Comparison of ENCODE assay signal across 10 cellular contexts in genomic region chrX:77900688-77901087, GRCh38. TPM values are rescaled to one million over a fixed set of nuclear protein-coding genes. Genes with fewer than 3 reads are reported as not detected.
A peak's percentile ranks its signal among the peaks of the same experiment; 100 is the strongest.
DNase-seq lines count a peak whose midpoint lies in the region; ATAC-seq and TF ChIP-seq lines count a peak whose summit lies in the region.
"Had no signal": no experiment of that assay in that cellular context is flagged by ENCODE, and none has a peak within 500 bp of the region (broad histone marks: within the 10 kb centered on the region; RNA-seq: fewer than 3 reads in every experiment).

No MANE protein-coding gene starts in this region.

- H3K36me3 ChIP-seq in stomach smooth muscle (ENCODE audit: control insufficient read depth in 2 of 2, insufficient read depth in 2 of 2, low read length in 2 of 2), result no peaks in the 10 kb centered on the region

- no peak for TF ChIP-seq CTCF in WTC11 (IDR thresholded peaks at IDR 0.05)
- no peak for TF ChIP-seq CTCF in glutamatergic neuron (IDR thresholded peaks at IDR 0.05; ENCODE audit: partially characterized antibody, unreplicated experiment)

- peaks cover 27% of the 10 kb centered on the region for H3K36me3 Mint-ChIP-seq in activated CD4-positive, alpha-beta T cell treated with anti-CD3 and anti-CD28 coated beads, Interleukin-2, amount 10 ng/mL, durations not matched to agents 7 days and 5 days (ENCODE audit: low read depth)
- H3K36me3 Mint-ChIP-seq in WTC11 (peaks cover 34% of the 10 kb centered on the region), glutamatergic neuron (ENCODE audit: unreplicated experiment) (no peaks in the 10 kb centered on the region)

- ATAC-seq in WTC11 (no peak), HG02623 (IDR thresholded peaks at IDR 0.05; ENCODE audit: unreplicated experiment) (no peak), HG03432 (IDR thresholded peaks at IDR 0.05; ENCODE audit: unreplicated experiment) (no peak)

- peak overlapping the region in 1 of 2 donors; percentile 96 for H3K9ac ChIP-seq in stomach smooth muscle (ENCODE audit: low read length in 2 of 2)

- peak overlapping the region; percentile 88 to 93 for H3K4me3 ChIP-seq in stomach smooth muscle (ENCODE audit: low read length in 2 of 2)

- POLR2A ChIA-PET in activated CD4-positive, alpha-beta T cell treated with anti-CD3 and anti-CD28 coated beads, Interleukin-2, amount 10 ng/mL, durations not matched to agents 7 days and 5 days (lab: Charles Lee), result no interaction called here
- POLR2A ChIA-PET in WTC11 (lab: Charles Lee), result interaction anchor here (2.4 kb wide), 1 partner anchor 9 kb away, joined by 13 read pairs; the partner anchor contains the start of gene ATP7A

- H3K9me3 ChIP-seq in stomach smooth muscle (ENCODE audit: control insufficient read depth in 2 of 2, low read length in 2 of 2), result no peaks in the 10 kb centered on the region

- CTCF ChIA-PET in activated CD4-positive, alpha-beta T cell treated with anti-CD3 and anti-CD28 coated beads, Interleukin-2, amount 10 ng/mL, durations not matched to agents 7 days and 5 days (lab: Charles Lee), result interaction anchor here (0.7 to 3.9 kb wide), 3 partner anchors 11 to 1045 kb away, joined by 4 to 44 read pairs (median 9); partner anchors contain the start of gene ATP7A
- CTCF ChIA-PET in WTC11 (lab: Charles Lee), result no interaction called here

- no peak for DNase-seq in activated CD4-positive, alpha-beta T cell treated with anti-CD3 and anti-CD28 coated beads, Interleukin-2, amount 10 ng/mL, durations not matched to agents 7 days and 5 days
- DNase-seq in activated CD4-positive, alpha-beta T cell treated with anti-CD3 and anti-CD28 coated beads, Interleukin-2, amount 50 U/mL, for 48 hours, result no peak
- DNase-seq in WTC11 (ENCODE audit: low spot score) (no peak), glutamatergic neuron (no peak), KBM-7 (no peak)
- DNase-seq: cortex of kidney; stimulated activated naive CD4-positive, alpha-beta T cell had no signal

- H3K27ac ChIP-seq in stomach smooth muscle (ENCODE audit: low read length), result no peak overlapping the region

- peak overlapping the region; percentile 90 for H3K4me3 Mint-ChIP-seq in activated CD4-positive, alpha-beta T cell treated with anti-CD3 and anti-CD28 coated beads, Interleukin-2, amount 10 ng/mL, durations not matched to agents 7 days and 5 days
- peak overlapping the region; percentile 98 for H3K4me3 Mint-ChIP-seq in WTC11
- H3K4me3 Mint-ChIP-seq in glutamatergic neuron (ENCODE audit: unreplicated experiment), result peak overlapping the region; percentile 92

- no peaks in the 10 kb centered on the region for H3K27me3 ChIP-seq in stomach smooth muscle (ENCODE audit: control insufficient read depth in 1 of 2, insufficient read depth in 2 of 2, low read length in 2 of 2)

- H3K4me1 Mint-ChIP-seq in activated CD4-positive, alpha-beta T cell treated with anti-CD3 and anti-CD28 coated beads, Interleukin-2, amount 10 ng/mL, durations not matched to agents 7 days and 5 days, result peaks cover 21% of the 10 kb centered on the region
- H3K4me1 Mint-ChIP-seq in WTC11 (peaks cover 7% of the 10 kb centered on the region), glutamatergic neuron (ENCODE audit: low read depth, unreplicated experiment) (peaks cover 7% of the 10 kb centered on the region)

- peak overlapping the region; percentile 64 for H3K27ac Mint-ChIP-seq in activated CD4-positive, alpha-beta T cell treated with anti-CD3 and anti-CD28 coated beads, Interleukin-2, amount 10 ng/mL, durations not matched to agents 7 days and 5 days
- H3K27ac Mint-ChIP-seq in WTC11 (peak overlapping the region; percentile 19; the same call in 1 of the 2 replicates), glutamatergic neuron (ENCODE audit: unreplicated experiment) (peak overlapping the region; percentile 96)

- H3K9me3 Mint-ChIP-seq in activated CD4-positive, alpha-beta T cell treated with anti-CD3 and anti-CD28 coated beads, Interleukin-2, amount 10 ng/mL, durations not matched to agents 7 days and 5 days, result no peaks in the 10 kb centered on the region
- H3K9me3 Mint-ChIP-seq in WTC11 (no peaks in the 10 kb centered on the region), glutamatergic neuron (ENCODE audit: unreplicated experiment) (no peaks in the 10 kb centered on the region)

- in situ Hi-C loops in KBM-7 (cut with MboI; ENCODE audit: low pct_unique_long_range_greater_than_20kb, low sequenced_read_pairs), result no loop called here

- H3K4me1 ChIP-seq in stomach smooth muscle (ENCODE audit: control insufficient read depth, insufficient read depth, low read length), result no peaks in the 10 kb centered on the region

- no peaks in the 10 kb centered on the region for H3K27me3 Mint-ChIP-seq in activated CD4-positive, alpha-beta T cell treated with anti-CD3 and anti-CD28 coated beads, Interleukin-2, amount 10 ng/mL, durations not matched to agents 7 days and 5 days
- no peaks in the 10 kb centered on the region for H3K27me3 Mint-ChIP-seq in WTC11 (ENCODE audit: low read depth)
- no peaks in the 10 kb centered on the region for H3K27me3 Mint-ChIP-seq in glutamatergic neuron (ENCODE audit: unreplicated experiment)

TF ChIP-seq in WTC11, 78 proteins besides CTCF, POLR2A, EP300 and RAD21 (continues in another document):
- TF ChIP-seq STAT6 (CRISPR knock-in tag; conservative IDR thresholded peaks at IDR 0.05; ENCODE audit: low read depth) (no peak), IRF2 (CRISPR knock-in tag; IDR thresholded peaks at IDR 0.05; ENCODE audit: borderline replicate concordance, low read depth) (no peak), GTF2I (CRISPR knock-in tag; conservative IDR thresholded peaks at IDR 0.05) (no peak), CREM (CRISPR knock-in tag; IDR thresholded peaks at IDR 0.05) (no peak), IRF1 (CRISPR knock-in tag; IDR thresholded peaks at IDR 0.05) (no peak), MXD4 (CRISPR knock-in tag; IDR thresholded peaks at IDR 0.05; ENCODE audit: borderline replicate concordance) (no peak), GRHL2 (CRISPR knock-in tag; IDR thresholded peaks at IDR 0.05; ENCODE audit: insufficient replicate concordance, severe bottlenecking) (no peak), ZMAT4 (CRISPR knock-in tag; IDR thresholded peaks at IDR 0.05) (no peak), KAT7 (CRISPR knock-in tag; IDR thresholded peaks at IDR 0.05; ENCODE audit: borderline replicate concordance) (no peak)

RNA-seq across cellular contexts. Expression of gene COX7B, which starts 1.4 kb away (rescaled TPM):
- 100 to 1,000 TPM; 244 to 298 TPM for total RNA-seq in activated CD4-positive, alpha-beta T cell treated with anti-CD3 and anti-CD28 coated beads, Interleukin-2, amount 10 ng/mL, durations not matched to agents 7 days and 5 days
- total RNA-seq in WTC11 (2021) (280 to 285 TPM (median 281 TPM) in 3 replicates), glutamatergic neuron (ENCODE audit: unreplicated experiment) (188 TPM)

RNA-seq across cellular contexts. Expression of gene MAGT1, which starts 5.5 kb away (rescaled TPM):
- total RNA-seq in activated CD4-positive, alpha-beta T cell treated with anti-CD3 and anti-CD28 coated beads, Interleukin-2, amount 10 ng/mL, durations not matched to agents 7 days and 5 days, result 10 to 100 TPM; 51.4 to 51.7 TPM
- 32.2 to 37.1 TPM (median 33.6 TPM) in 3 replicates for total RNA-seq in WTC11 (2021)
- total RNA-seq in glutamatergic neuron (ENCODE audit: unreplicated experiment), result 8.6 TPM

RNA-seq across cellular contexts. Expression of gene ATP7A, which starts 9.8 kb away (rescaled TPM):
- total RNA-seq in activated CD4-positive, alpha-beta T cell treated with anti-CD3 and anti-CD28 coated beads, Interleukin-2, amount 10 ng/mL, durations not matched to agents 7 days and 5 days, result 10 to 100 TPM; 11.9 to 13.3 TPM
- total RNA-seq in WTC11 (2021), result 2.7 to 3.4 TPM (median 2.8 TPM) in 3 replicates
- 11.5 TPM for total RNA-seq in glutamatergic neuron (ENCODE audit: unreplicated experiment)

Comparison
In these comparisons a context has a peak if more than half of its experiments do, and no peak if none do; other contexts are left out.
1. H3K27ac Mint-ChIP-seq: peak in every context shown above with its lines; median percentile 96 in glutamatergic neuron; 64 in activated CD4-positive, alpha-beta T cell treated with anti-CD3 and anti-CD28 coated beads, Interleukin-2, amount 10 ng/mL, durations not matched to agents 7 days and 5 days; 19 in WTC11.